16 cellular contexts compared by ENCODE assay signal in the genomic region with DNA sequence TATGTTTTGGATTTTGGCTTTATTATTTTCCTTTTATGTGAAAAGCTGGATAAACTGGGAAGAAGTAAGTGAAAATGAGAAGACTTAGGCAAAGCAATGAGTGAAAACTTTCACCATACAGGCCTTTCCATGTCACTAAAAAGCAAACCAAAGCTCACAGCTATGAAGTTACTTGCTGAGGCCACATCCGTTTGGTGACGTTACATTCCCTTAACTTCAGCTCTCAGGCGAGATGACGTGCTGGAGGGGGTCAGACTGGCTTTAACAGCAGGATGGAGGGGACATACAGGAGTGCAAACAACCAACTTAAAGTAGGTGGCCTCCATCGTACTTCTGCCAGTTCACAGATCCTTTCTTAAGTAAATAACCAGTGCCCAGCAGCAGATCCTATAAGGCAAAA.
"Had no signal": no experiment of that assay in that cellular context is flagged by ENCODE, and none has a peak within 500 bp of the region (broad histone marks: within the 10 kb centered on the region; RNA-seq: fewer than 3 reads in every experiment).

No MANE protein-coding gene starts in this region.

- H3K4me3 Mint-ChIP-seq: activated CD4-positive, alpha-beta memory T cell treated with anti-CD3 and anti-CD28 coated beads, Interleukin-2, amount 10 ng/mL, durations not matched to agents 7 days and 5 days; activated naive CD8-positive, alpha-beta T cell treated with anti-CD3 and anti-CD28 coated beads for 36 hours; neural crest cell; stimulated activated naive CD8-positive, alpha-beta T cell treated with anti-CD3 and anti-CD28 coated beads, Interleukin-15, amount 100 ng/mL, for 72 hours; T-helper 2 cell treated with Interferon-gamma antibody and Interleukin-4, amounts not matched to agents 5 μg/mL and 100 μg/mL, for 36 hours had no signal

- H3K27me3 Mint-ChIP-seq: activated CD4-positive, alpha-beta memory T cell treated with anti-CD3 and anti-CD28 coated beads, Interleukin-2, amount 10 ng/mL, durations not matched to agents 7 days and 5 days had no signal

- DNase-seq: activated CD4-positive, alpha-beta memory T cell treated with anti-CD3 and anti-CD28 coated beads, Interleukin-2, amount 10 ng/mL, durations not matched to agents 7 days and 5 days; activated CD4-positive, CD25-positive, alpha-beta regulatory T cell treated with anti-CD3 and anti-CD28 coated beads, Interleukin-2, amount 50 U/mL, for 72 hours; activated gamma-delta T cell; activated naive CD8-positive, alpha-beta T cell treated with anti-CD3 and anti-CD28 coated beads for 36 hours; activated T-cell treated with anti-CD3 and anti-CD28 coated beads, Interleukin-2, amount 50 U/mL, for 48 hours; glutamatergic neuron; left ventricle myocardium inferior; pancreas; stimulated activated CD4-positive, alpha-beta T cell treated with anti-CD3 and anti-CD28 coated beads, Interleukin-15, amount 100 ng/mL, for 24 hours; stimulated activated CD4-positive, alpha-beta T cell treated with anti-CD3 and anti-CD28 coated beads, Interleukin-4, amount 100 ng/mL, for 24 hours; stimulated activated naive CD8-positive, alpha-beta T cell treated with anti-CD3 and anti-CD28 coated beads, Interleukin-15, amount 100 ng/mL, for 72 hours; SW 1271 had no signal

- H3K36me3 ChIP-seq: cardiac muscle cell, left ventricle myocardium inferior, pancreas, thoracic aorta had no signal

- H3K9me3 ChIP-seq: left ventricle myocardium inferior, pancreas, thoracic aorta had no signal

- H3K9me3 Mint-ChIP-seq: activated CD4-positive, alpha-beta memory T cell treated with anti-CD3 and anti-CD28 coated beads, Interleukin-2, amount 10 ng/mL, durations not matched to agents 7 days and 5 days; activated naive CD8-positive, alpha-beta T cell treated with anti-CD3 and anti-CD28 coated beads for 36 hours; neural crest cell; stimulated activated naive CD8-positive, alpha-beta T cell treated with anti-CD3 and anti-CD28 coated beads, Interleukin-15, amount 100 ng/mL, for 72 hours; T-helper 2 cell treated with Interferon-gamma antibody and Interleukin-4, amounts not matched to agents 5 μg/mL and 100 μg/mL, for 36 hours had no signal

- H3K27me3 ChIP-seq: cardiac muscle cell, pancreas had no signal

- ATAC-seq: pancreas; stimulated activated naive CD8-positive, alpha-beta T cell treated with anti-CD3 and anti-CD28 coated beads, Interleukin-15, amount 100 ng/mL, for 72 hours had no signal

- H3K27ac Mint-ChIP-seq: activated CD4-positive, alpha-beta memory T cell treated with anti-CD3 and anti-CD28 coated beads, Interleukin-2, amount 10 ng/mL, durations not matched to agents 7 days and 5 days; activated naive CD8-positive, alpha-beta T cell treated with anti-CD3 and anti-CD28 coated beads for 36 hours; stimulated activated naive CD8-positive, alpha-beta T cell treated with anti-CD3 and anti-CD28 coated beads, Interleukin-15, amount 100 ng/mL, for 72 hours; T-helper 2 cell treated with Interferon-gamma antibody and Interleukin-4, amounts not matched to agents 5 μg/mL and 100 μg/mL, for 36 hours had no signal

- H3K36me3 Mint-ChIP-seq: activated naive CD8-positive, alpha-beta T cell treated with anti-CD3 and anti-CD28 coated beads for 36 hours had no signal

- H3K4me1 ChIP-seq: pancreas had no signal

- H3K4me1 Mint-ChIP-seq: activated naive CD8-positive, alpha-beta T cell treated with anti-CD3 and anti-CD28 coated beads for 36 hours; stimulated activated naive CD8-positive, alpha-beta T cell treated with anti-CD3 and anti-CD28 coated beads, Interleukin-15, amount 100 ng/mL, for 72 hours had no signal

- H3K4me3 ChIP-seq: cardiac muscle cell, left ventricle myocardium inferior, pancreas, thoracic aorta had no signal

- H3K27ac ChIP-seq: cardiac muscle cell, left ventricle myocardium inferior, pancreas, thoracic aorta had no signal
